11 cellular contexts compared by ENCODE assay signal in the genomic region with DNA sequence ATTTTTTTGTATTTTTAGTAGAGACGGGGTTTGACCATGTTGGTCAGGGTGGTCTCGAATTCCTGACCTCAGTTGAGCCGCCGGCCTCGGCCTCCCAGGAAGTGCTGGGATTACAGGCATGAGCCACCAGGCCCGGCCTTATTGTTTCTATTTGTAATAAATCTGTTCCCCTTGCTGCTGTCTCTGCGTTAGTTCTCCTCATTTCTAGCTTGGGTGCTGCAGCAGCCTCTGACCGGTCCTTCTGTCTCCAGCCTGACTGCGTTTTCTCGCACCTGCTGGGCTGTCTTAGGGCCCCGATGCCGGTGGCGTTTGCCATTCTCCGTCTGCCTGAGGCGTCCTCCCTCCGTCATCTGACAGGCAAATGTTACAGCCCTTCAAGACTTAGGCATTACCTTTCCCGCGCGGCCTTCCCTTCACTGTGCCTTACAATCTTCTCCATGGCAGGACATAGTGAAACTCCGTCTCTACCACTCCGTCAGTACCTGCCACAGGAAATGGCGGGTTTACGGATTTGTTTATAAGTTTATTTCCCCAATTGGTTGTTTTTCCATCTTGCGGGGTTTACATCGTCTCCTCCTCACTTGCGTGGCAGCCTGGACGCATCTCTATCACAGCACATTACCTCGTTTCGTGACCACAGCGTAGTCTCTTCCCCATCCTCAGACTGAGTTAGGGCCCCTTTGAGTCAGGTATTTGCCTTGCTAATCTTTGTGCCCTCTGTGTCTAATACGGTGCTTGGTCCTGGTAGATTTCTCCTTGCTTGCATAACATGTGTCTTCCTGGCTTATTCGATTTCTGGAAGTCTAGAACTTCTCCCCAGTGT. TPM values are rescaled to one million over a fixed set of nuclear protein-coding genes. Genes with fewer than 3 reads are reported as not detected.
A peak's percentile ranks its signal among the peaks of the same experiment; 100 is the strongest.
DNase-seq lines count a peak whose midpoint lies in the region; ATAC-seq and TF ChIP-seq lines count a peak whose summit lies in the region.
"Had no signal": no experiment of that assay in that cellular context is flagged by ENCODE, and none has a peak within 500 bp of the region (broad histone marks: within the 10 kb centered on the region; RNA-seq: fewer than 3 reads in every experiment).

No MANE protein-coding gene starts in this region.

- no peaks in the 10 kb centered on the region for H3K36me3 ChIP-seq in testis (ENCODE audit: low read depth, missing control alignments)
- H3K36me3 ChIP-seq: BE2C had no signal

- H3K9me3 ChIP-seq in testis: no peaks in the 10 kb centered on the region
- H3K9me3 ChIP-seq: BE2C had no signal

- peak overlapping the region; percentile 99 for H3K27ac Mint-ChIP-seq in activated naive CD4-positive, alpha-beta T cell treated with anti-CD3 and anti-CD28 coated beads, Interleukin-2, amount 50 U/mL, for 24 hours
- H3K27ac Mint-ChIP-seq in activated naive CD8-positive, alpha-beta T cell treated with anti-CD3 and anti-CD28 coated beads, Interleukin-2, amount 10 ng/mL, durations not matched to agents 7 days and 5 days: peak overlapping the region; percentile 95

- ATAC-seq in HG03159 (IDR thresholded peaks at IDR 0.05; ENCODE audit: unreplicated experiment) (peak; percentile 5), GM18858 (IDR thresholded peaks at IDR 0.05; ENCODE audit: unreplicated experiment) (no peak)
- no peak for ATAC-seq in activated naive CD8-positive, alpha-beta T cell treated with anti-CD3 and anti-CD28 coated beads, Interleukin-2, amount 10 ng/mL, durations not matched to agents 7 days and 5 days (ENCODE audit: low read depth)

- peaks cover 4% of the 10 kb centered on the region for H3K36me3 Mint-ChIP-seq in activated naive CD4-positive, alpha-beta T cell treated with anti-CD3 and anti-CD28 coated beads, Interleukin-2, amount 50 U/mL, for 24 hours
- H3K36me3 Mint-ChIP-seq in activated naive CD8-positive, alpha-beta T cell treated with anti-CD3 and anti-CD28 coated beads, Interleukin-2, amount 10 ng/mL, durations not matched to agents 7 days and 5 days: peaks cover 14% of the 10 kb centered on the region

- POLR2A ChIA-PET in activated naive CD8-positive, alpha-beta T cell treated with anti-CD3 and anti-CD28 coated beads, Interleukin-2, amount 10 ng/mL, durations not matched to agents 7 days and 5 days (lab: Charles Lee): interaction anchor here (1.0 to 8.4 kb wide), 15 partner anchors 33 to 307 kb away, joined by 6 to 212 read pairs (median 11); a partner anchor contains a TSS

- no peaks in the 10 kb centered on the region for H3K9me3 Mint-ChIP-seq in activated naive CD4-positive, alpha-beta T cell treated with anti-CD3 and anti-CD28 coated beads, Interleukin-2, amount 50 U/mL, for 24 hours
- H3K9me3 Mint-ChIP-seq in activated naive CD8-positive, alpha-beta T cell treated with anti-CD3 and anti-CD28 coated beads, Interleukin-2, amount 10 ng/mL, durations not matched to agents 7 days and 5 days: no peaks in the 10 kb centered on the region

- 59 to 66% methylated on average over 32 of the region's 32 CpGs for WGBS in testis, 2 donors

- peaks cover 3% of the 10 kb centered on the region for H3K4me1 ChIP-seq in testis
- H3K4me1 ChIP-seq: BE2C had no signal

- TF ChIP-seq CTCF in testis (IDR thresholded peaks at IDR 0.05): no peak

- peak overlapping the region; percentile 99 for H3K4me3 Mint-ChIP-seq in activated naive CD4-positive, alpha-beta T cell treated with anti-CD3 and anti-CD28 coated beads, Interleukin-2, amount 50 U/mL, for 24 hours
- peak overlapping the region; percentile 95 for H3K4me3 Mint-ChIP-seq in activated naive CD8-positive, alpha-beta T cell treated with anti-CD3 and anti-CD28 coated beads, Interleukin-2, amount 10 ng/mL, durations not matched to agents 7 days and 5 days

- H3K4me3 ChIP-seq in testis: peak overlapping the region; percentile 6 to 14

- intact Hi-C loops in testis (cut with DNase I; ENCODE audit: low total_unique reads): loop anchor here (5.0 kb wide), 1 partner anchor 309 kb away; no protein-coding TSS in a partner anchor

- no peak for TF ChIP-seq POLR2A in testis (IDR thresholded peaks at IDR 0.05)

- no peaks in the 10 kb centered on the region for H3K27me3 Mint-ChIP-seq in activated naive CD4-positive, alpha-beta T cell treated with anti-CD3 and anti-CD28 coated beads, Interleukin-2, amount 50 U/mL, for 24 hours
- no peaks in the 10 kb centered on the region for H3K27me3 Mint-ChIP-seq in activated naive CD8-positive, alpha-beta T cell treated with anti-CD3 and anti-CD28 coated beads, Interleukin-2, amount 10 ng/mL, durations not matched to agents 7 days and 5 days

- H3K4me1 Mint-ChIP-seq in activated naive CD4-positive, alpha-beta T cell treated with anti-CD3 and anti-CD28 coated beads, Interleukin-2, amount 50 U/mL, for 24 hours: peaks cover 55% of the 10 kb centered on the region
- peaks cover 33% of the 10 kb centered on the region for H3K4me1 Mint-ChIP-seq in activated naive CD8-positive, alpha-beta T cell treated with anti-CD3 and anti-CD28 coated beads, Interleukin-2, amount 10 ng/mL, durations not matched to agents 7 days and 5 days

- no peak for DNase-seq in activated naive CD4-positive, alpha-beta T cell treated with Interleukin-2 at 50 U/mL for 16 hours
- DNase-seq in activated naive CD8-positive, alpha-beta T cell treated with anti-CD3 and anti-CD28 coated beads, Interleukin-2, amount 10 ng/mL, durations not matched to agents 7 days and 5 days: no peak
- no peak for DNase-seq in testis
- DNase-seq in SKM-1 (lab: John Stamatoyannopoulos, UW; ENCODE audit: unreplicated experiment): no peak
- no peak for DNase-seq in stimulated activated CD4-positive, alpha-beta T cell treated with anti-CD3 and anti-CD28 coated beads, Interleukin-4, amount 100 ng/mL, for 1 hour

- no peak overlapping the region for H3K27ac ChIP-seq in testis
- H3K27ac ChIP-seq: epithelial cell of prostate had no signal

- no peaks in the 10 kb centered on the region for H3K27me3 ChIP-seq in testis
- H3K27me3 ChIP-seq: BE2C had no signal

RNA-seq across cellular contexts. Expression of a gene that starts 2.3 kb away (rescaled TPM):
- total RNA-seq in activated naive CD8-positive, alpha-beta T cell treated with anti-CD3 and anti-CD28 coated beads, Interleukin-2, amount 10 ng/mL, durations not matched to agents 7 days and 5 days: 10 to 100 TPM; 29.2 to 31.0 TPM
- 1 to 10 TPM; 3.8 TPM for total RNA-seq in testis
- 6.8 TPM for polyA plus RNA-seq in testis (ENCODE audit: insufficient read depth, low read depth, low replicate concordance)
- total RNA-seq: myocyte had no signal

Comparison
In these comparisons a context has a peak if more than half of its experiments do, and no peak if none do; other contexts are left out.
1. RNA of a gene that starts 2.3 kb away (total RNA-seq): 29.2 to 31.0 TPM in activated naive CD8-positive, alpha-beta T cell treated with anti-CD3 and anti-CD28 coated beads, Interleukin-2, amount 10 ng/mL, durations not matched to agents 7 days and 5 days; 3.8 TPM in testis; every median in the first group is over 4 times any median in the second.